In the genomic region with DNA sequence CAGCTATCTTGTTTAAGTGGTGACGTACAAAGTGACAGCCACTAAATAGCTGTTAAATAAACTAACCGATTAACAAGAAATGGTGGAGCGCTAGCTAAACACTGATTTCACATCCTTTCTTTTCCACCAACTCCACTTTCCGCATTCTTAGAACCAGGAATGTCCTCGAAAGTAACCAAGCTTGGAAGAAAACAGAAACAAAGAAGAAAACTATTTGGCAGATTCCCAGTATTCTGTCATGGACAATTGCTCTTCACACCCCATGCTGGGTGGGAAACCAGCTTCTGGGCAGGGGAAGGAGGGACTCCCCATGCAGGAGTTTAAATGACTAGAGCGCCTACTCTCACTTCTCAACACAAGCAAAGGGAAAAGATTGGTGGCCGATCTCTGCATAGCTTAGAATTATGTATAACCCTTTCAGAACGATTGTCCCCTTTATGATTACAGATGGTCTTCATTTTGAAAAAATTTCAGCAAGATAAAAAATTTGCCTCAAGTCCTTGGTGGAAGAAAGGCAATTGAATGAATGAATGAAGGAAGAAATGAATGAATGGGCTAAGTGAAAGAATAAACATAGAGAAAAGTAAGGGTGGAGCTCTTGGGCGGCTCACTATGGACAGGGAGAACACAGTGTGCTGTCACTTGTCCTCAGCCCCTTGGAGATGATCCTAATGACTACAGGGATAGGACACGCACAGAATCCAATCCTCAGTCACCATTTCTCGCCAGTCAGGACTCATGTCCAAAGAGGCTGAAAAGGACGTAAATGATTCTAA, we compare ENCODE assay signal across 12 cellular contexts.
DNase-seq lines count a peak whose midpoint lies in the region; ATAC-seq and TF ChIP-seq lines count a peak whose summit lies in the region.
"Had no signal": no experiment of that assay in that cellular context is flagged by ENCODE, and none has a peak within 500 bp of the region (broad histone marks: within the 10 kb centered on the region; RNA-seq: fewer than 3 reads in every experiment).

No MANE protein-coding gene starts in this region.

- no peak for TF ChIP-seq CTCF in choroid plexus epithelial cell (conservative IDR thresholded peaks at IDR 0.05; ENCODE audit: low read depth, low read length)
- TF ChIP-seq CTCF in neutrophil (IDR thresholded peaks at IDR 0.05): no peak

- H3K4me1 ChIP-seq in neutrophil (ENCODE audit: control insufficient read depth in 1 of 2, insufficient read depth in 1 of 2, low read depth in 1 of 2, low read length in 1 of 2): peaks cover 65 to 66% of the 10 kb centered on the region in 2 experiments

- no peaks in the 10 kb centered on the region for H3K9me3 ChIP-seq in neutrophil

- DNase-seq in ELF-1 (ENCODE audit: low read depth, low spot score): peak; percentile 23
- DNase-seq in Jurkat, Clone E6-1 (ENCODE audit: low read depth, low spot score): no peak
- peak; percentile 47 for DNase-seq in choroid plexus epithelial cell (ENCODE audit: low read depth)
- DNase-seq in SKM-1 treated with dmso at 0.1 percent for 144 hours (lab: John Stamatoyannopoulos, UW; ENCODE audit: unreplicated experiment): no peak
- DNase-seq in middle frontal gyrus (ENCODE audit: extremely low spot score, low spot score): no peak
- DNase-seq: IMR-90, NCI-H446, nucleus accumbens had no signal

- H3K36me3 ChIP-seq in neutrophil: peaks cover 15% of the 10 kb centered on the region

- H3K4me3 ChIP-seq in Jurkat, Clone E6-1 (ENCODE audit: low read length): peak overlapping the region; percentile 54
- H3K4me3 ChIP-seq in choroid plexus epithelial cell (ENCODE audit: low read depth, low read length) (no peak overlapping the region), neutrophil (ENCODE audit: low read depth in 1 of 2, low read length in 1 of 2) (peak overlapping the region; percentile 83 to 86)
- H3K4me3 ChIP-seq: SK-N-MC had no signal

- ATAC-seq in esophagus mucosa (no peak), HG02588 (IDR thresholded peaks at IDR 0.05; ENCODE audit: unreplicated experiment) (no peak)

- H3K27ac ChIP-seq in neutrophil: peak overlapping the region; percentile 99
- H3K27ac ChIP-seq: SK-N-MC had no signal

- no peaks in the 10 kb centered on the region for H3K27me3 ChIP-seq in neutrophil

Comparison
In these comparisons a context has a peak if more than half of its experiments do, and no peak if none do; other contexts are left out.
1. DNase-seq: peak in ELF-1 (single experiment) and choroid plexus epithelial cell (single experiment); none in Jurkat, Clone E6-1 (single experiment), SKM-1 treated with dmso at 0.1 percent for 144 hours (single experiment) and middle frontal gyrus (single experiment).